ENCODE assay signal across 10 cellular contexts in genomic region chr4:6696611-6697010, GRCh38. TPM values are rescaled to one million over a fixed set of nuclear protein-coding genes. Genes with fewer than 3 reads are reported as not detected.
A peak's percentile ranks its signal among the peaks of the same experiment; 100 is the strongest.
DNase-seq lines count a peak whose midpoint lies in the region; ATAC-seq, FAIRE-seq and TF ChIP-seq lines count a peak whose summit lies in the region.
"Had no signal": no experiment of that assay in that cellular context is flagged by ENCODE, and none has a peak within 500 bp of the region (broad histone marks: within the 10 kb centered on the region; RNA-seq: fewer than 3 reads in every experiment).

No MANE protein-coding gene starts in this region.

- DNase-seq in GM12892 (ENCODE audit: insufficient read length) (no peak), heart left ventricle (peak in 1 of 5 donors; percentile 53), small intestine (no peak), KG1 (lab: John Stamatoyannopoulos, UW) (no peak), NCI-H345 (lab: John Stamatoyannopoulos, UW) (no peak), GM10266 (ENCODE audit: extremely low spot score) (no peak)
- DNase-seq in activated CD4-positive, alpha-beta memory T cell treated with anti-CD3 and anti-CD28 coated beads for 36 hours = no peak
- DNase-seq: hippocampal formation, SHP77 treated with DMSO at 0.1 percent for 48 hours had no signal

- H3K4me3 ChIP-seq in heart left ventricle = no peak overlapping the region
- H3K4me3 ChIP-seq in small intestine (ENCODE audit: low read depth in 1 of 2, low read length in 2 of 2) = no peak overlapping the region

- WGBS in heart left ventricle, 4 donors = 39 to 67% (median 57%) methylated on average over 8 of the region's 8 CpGs
- 76 to 84% (median 80%) methylated on average over 8 of the region's 8 CpGs for WGBS in small intestine, 3 donors

- no peaks in the 10 kb centered on the region for H3K9me3 ChIP-seq in heart left ventricle
- H3K9me3 ChIP-seq in small intestine (ENCODE audit: control insufficient read depth, low read depth) = no peaks in the 10 kb centered on the region

- POLR2A ChIA-PET in activated CD4-positive, alpha-beta memory T cell treated with anti-CD3 and anti-CD28 coated beads for 36 hours (lab: Charles Lee) = interaction anchor here (1.7 to 3.2 kb wide), 4 partner anchors 10 to 23 kb away, joined by 4 to 37 read pairs (median 11); partner anchors contain the start of gene MRFAP1L1

- H3K4me1 ChIP-seq in heart left ventricle (peaks cover 0 to 40% (median 13%) of the 10 kb centered on the region in 12 donors), small intestine (ENCODE audit: control insufficient read depth in 2 of 2, insufficient read depth in 1 of 2, low read depth in 1 of 2, low read length in 1 of 2) (peaks cover 7 to 8% of the 10 kb centered on the region in 2 donors)

- H3K27me3 ChIP-seq in heart left ventricle = no peaks in the 10 kb centered on the region
- H3K27me3 ChIP-seq in small intestine (ENCODE audit: control insufficient read depth in 2 of 2, insufficient read depth in 2 of 2, low read length in 2 of 2) = no peaks in the 10 kb centered on the region

- H3K9me3 Mint-ChIP-seq in activated CD4-positive, alpha-beta memory T cell treated with anti-CD3 and anti-CD28 coated beads for 36 hours = no peaks in the 10 kb centered on the region

- TF ChIP-seq POLR2A in GM12892 (IDR thresholded peaks at IDR 0.05; ENCODE audit: low read depth, low read length) = peak; percentile 63; the same call in 1 of the 2 replicates
- TF ChIP-seq POLR2A in heart left ventricle (IDR thresholded peaks at IDR 0.05) = no peak

- H3K36me3 ChIP-seq in heart left ventricle (peaks cover 0 to 18% (median 8%) of the 10 kb centered on the region in 9 donors), small intestine (ENCODE audit: control insufficient read depth in 2 of 2, insufficient read depth in 2 of 2, low read length in 2 of 2) (peaks cover 0 to 2% of the 10 kb centered on the region in 2 donors)

- CTCF ChIA-PET in activated CD4-positive, alpha-beta memory T cell treated with anti-CD3 and anti-CD28 coated beads for 36 hours (lab: Charles Lee) = interaction anchor here (1.2 to 9.7 kb wide), 3 partner anchors 11 to 177 kb away, joined by 3 to 138 read pairs (median 22); partner anchors contain the start of gene MRFAP1L1

- TF ChIP-seq CTCF in heart left ventricle (IDR thresholded peaks at IDR 0.05) (no peak), GM10266 (IDR thresholded peaks at IDR 0.05; ENCODE audit: control insufficient read depth, insufficient read depth, low read depth, missing control alignments) (no peak)

- H3K27ac ChIP-seq in heart left ventricle (peak overlapping the region in 11 of 12 donors; percentile 48 to 90 (median 68)), small intestine (ENCODE audit: low read depth in 1 of 2, low read length in 1 of 2) (peak overlapping the region; percentile 56 to 83)

- peaks cover 78% of the 10 kb centered on the region for H3K4me1 Mint-ChIP-seq in activated CD4-positive, alpha-beta memory T cell treated with anti-CD3 and anti-CD28 coated beads for 36 hours (ENCODE audit: low read depth)

- intact Hi-C loops in activated CD4-positive, alpha-beta memory T cell treated with anti-CD3 and anti-CD28 coated beads for 36 hours (cut with micrococcal nuclease) = loop anchor here (1.0 to 10.0 kb wide), 3 partner anchors 9 to 1268 kb away; a partner anchor contains a TSS
- intact Hi-C loops in heart left ventricle (cut with DNase I) = no loop called here

- H3K27me3 Mint-ChIP-seq in activated CD4-positive, alpha-beta memory T cell treated with anti-CD3 and anti-CD28 coated beads for 36 hours = no peaks in the 10 kb centered on the region

- peak overlapping the region; percentile 98 for H3K27ac Mint-ChIP-seq in activated CD4-positive, alpha-beta memory T cell treated with anti-CD3 and anti-CD28 coated beads for 36 hours

- H3K4me3 Mint-ChIP-seq in activated CD4-positive, alpha-beta memory T cell treated with anti-CD3 and anti-CD28 coated beads for 36 hours = peak overlapping the region; percentile 69

- ATAC-seq in heart left ventricle = peak; percentile 75 to 88 (median 88)

- no peak for FAIRE-seq in GM12892 (lab: Jason Lieb, UNC)
- FAIRE-seq in small intestine (lab: Jason Lieb, UNC) = no peak

- H3K36me3 Mint-ChIP-seq in activated CD4-positive, alpha-beta memory T cell treated with anti-CD3 and anti-CD28 coated beads for 36 hours = peaks cover 6% of the 10 kb centered on the region

RNA-seq across cellular contexts. Expression of gene S100P, which starts 2.9 kb away (rescaled TPM):
- not detected for polyA plus RNA-seq in GM12892 (2012; ENCODE audit: missing spikeins)
- total RNA-seq in activated CD4-positive, alpha-beta memory T cell treated with anti-CD3 and anti-CD28 coated beads for 36 hours = 10 to 100 TPM; 19.3 to 20.3 TPM
- 1 to 10 TPM in 3 of 9 donors, under 1 TPM in 4, not detected in 2; 0.62 to 4.1 (median 0.87) TPM for total RNA-seq in heart left ventricle
- polyA plus RNA-seq in heart left ventricle (under 1 TPM; 0.19 to 0.46 TPM), small intestine (10 to 100 TPM; 33.9 to 63.5 (median 48.1) TPM)
- total RNA-seq: dermis blood vessel endothelial cell had no signal

RNA-seq across cellular contexts. Expression of gene MRFAP1L1, which starts 13.1 kb away (rescaled TPM):
- 46.8 TPM for polyA plus RNA-seq in GM12892 (2012; ENCODE audit: missing spikeins)
- 10 to 100 TPM; 50.7 to 52.0 TPM for total RNA-seq in activated CD4-positive, alpha-beta memory T cell treated with anti-CD3 and anti-CD28 coated beads for 36 hours
- total RNA-seq in heart left ventricle = 10 to 100 TPM; 38.2 to 50.7 (median 41.3) TPM
- polyA plus RNA-seq in heart left ventricle = 10 to 100 TPM; 69.9 to 77.2 TPM
- polyA plus RNA-seq in small intestine = 10 to 100 TPM; 36.0 to 48.0 (median 42.4) TPM

RNA-seq across cellular contexts. Expression of gene BLOC1S4, which starts 19.4 kb away (rescaled TPM):
- 8.6 TPM for polyA plus RNA-seq in GM12892 (2012; ENCODE audit: missing spikeins)
- 10 to 100 TPM; 17.0 to 19.7 TPM for total RNA-seq in activated CD4-positive, alpha-beta memory T cell treated with anti-CD3 and anti-CD28 coated beads for 36 hours
- 10 to 100 TPM in 1 of 9 donors, 1 to 10 TPM in 8; 5.8 to 14.1 (median 7.8) TPM for total RNA-seq in heart left ventricle
- 1 to 10 TPM; 4.4 to 6.3 TPM for polyA plus RNA-seq in heart left ventricle
- 10 to 100 TPM; 13.1 to 19.5 (median 17.2) TPM for polyA plus RNA-seq in small intestine

RNA-seq across cellular contexts. Expression of gene MRFAP1, which starts 56.1 kb away (rescaled TPM):
- polyA plus RNA-seq in GM12892 (2012; ENCODE audit: missing spikeins) = 70.4 TPM
- total RNA-seq in activated CD4-positive, alpha-beta memory T cell treated with anti-CD3 and anti-CD28 coated beads for 36 hours = 100 to 1,000 TPM; 122 to 130 TPM
- total RNA-seq in heart left ventricle = 100 to 1,000 TPM; 162 to 300 (median 239) TPM
- polyA plus RNA-seq in heart left ventricle (100 to 1,000 TPM; 239 to 514 TPM), small intestine (100 to 1,000 TPM; 250 to 324 (median 303) TPM)

Comparison
In these comparisons a context has a peak if more than half of its experiments do, and no peak if none do; other contexts are left out.
1. RNA of gene S100P, which starts 2.9 kb away (total RNA-seq): 19.3 to 20.3 TPM in activated CD4-positive, alpha-beta memory T cell treated with anti-CD3 and anti-CD28 coated beads for 36 hours; 0.62 to 4.1 TPM in heart left ventricle; every median in the first group is over 4 times any median in the second.